Comparison of ENCODE assay signal across 24 cellular contexts in genomic region chr3:133522036-133522435, GRCh38.
"Had no signal": no experiment of that assay in that cellular context is flagged by ENCODE, and none has a peak within 500 bp of the region (broad histone marks: within the 10 kb centered on the region; RNA-seq: fewer than 3 reads in every experiment).

No MANE protein-coding gene starts in this region.

- H3K36me3 ChIP-seq: lower lobe of right lung, thoracic aorta had no signal

- H3K4me1 ChIP-seq: lower lobe of right lung, parathyroid adenoma had no signal

- H2AFZ ChIP-seq: parathyroid adenoma had no signal

- H3K79me2 ChIP-seq: parathyroid adenoma had no signal

- H3K36me3 Mint-ChIP-seq: activated naive CD4-positive, alpha-beta T cell treated with anti-CD3 and anti-CD28 coated beads, Interleukin-2, amount 50 U/mL, for 72 hours; brain; naive B cell; type B pancreatic cell had no signal

- DNase-seq: activated B cell treated with CpG ODN at 0.5 μM for 24 hours; activated CD4-positive, alpha-beta T cell treated with anti-CD3 and anti-CD28 coated beads for 36 hours; activated CD4-positive, alpha-beta T cell treated with anti-CD3 and anti-CD28 coated beads, Interleukin-2, amount 50 U/mL, for 4 hours; activated CD8-positive, alpha-beta memory T cell treated with anti-CD3 and anti-CD28 coated beads for 24 hours; activated CD8-positive, alpha-beta memory T cell treated with anti-CD3 and anti-CD28 coated beads, Interleukin-2, amount 50 U/mL, for 4 hours; activated T-cell treated with anti-CD3 and anti-CD28 coated beads, Interleukin-2, amount 50 U/mL, for 24 hours; aorta; effector memory CD4-positive, alpha-beta T cell; foreskin melanocyte; kidney; lower lobe of right lung; naive B cell; nucleus accumbens; small intestine; stimulated activated CD4-positive, alpha-beta T cell treated with anti-CD3 and anti-CD28 coated beads, Interleukin-2, amount 100 ng/mL, for 24 hours; stimulated activated CD8-positive, alpha-beta memory T cell treated with anti-CD3 and anti-CD28 coated beads, Interleukin-4, amount 100 ng/mL, for 48 hours; stimulated activated naive CD4-positive, alpha-beta T cell treated with Interleukin-2 at 50 U/mL for 16 hours had no signal

- H3K27ac ChIP-seq: lower lobe of right lung, parathyroid adenoma, thoracic aorta had no signal

- ATAC-seq: activated CD4-positive, alpha-beta T cell treated with anti-CD3 and anti-CD28 coated beads for 36 hours; activated naive CD4-positive, alpha-beta T cell treated with anti-CD3 and anti-CD28 coated beads, Interleukin-2, amount 50 U/mL, for 72 hours; activated T-helper 17 cell treated with anti-CD3 and anti-CD28 coated beads, Interleukin-2, amount 50 U/mL, for 72 hours; lower lobe of right lung; sciatic nerve had no signal

- H3K27me3 Mint-ChIP-seq: activated B cell treated with CpG ODN at 0.5 μM for 24 hours; activated CD4-positive, alpha-beta T cell treated with anti-CD3 and anti-CD28 coated beads for 36 hours; activated T-cell treated with anti-CD3 and anti-CD28 coated beads, Interleukin-2, amount 50 U/mL, for 24 hours; activated T-helper 17 cell treated with anti-CD3 and anti-CD28 coated beads, Interleukin-2, amount 50 U/mL, for 72 hours; brain; naive B cell; type B pancreatic cell had no signal

- H3K4me3 Mint-ChIP-seq: activated B cell treated with CpG ODN at 0.5 μM for 24 hours; activated CD4-positive, alpha-beta T cell treated with anti-CD3 and anti-CD28 coated beads for 36 hours; activated T-cell treated with anti-CD3 and anti-CD28 coated beads, Interleukin-2, amount 50 U/mL, for 24 hours; activated T-helper 17 cell treated with anti-CD3 and anti-CD28 coated beads, Interleukin-2, amount 50 U/mL, for 72 hours; brain; type B pancreatic cell had no signal

- H3K4me3 ChIP-seq: lower lobe of right lung, thoracic aorta had no signal

- H3K9me3 ChIP-seq: lower lobe of right lung, thoracic aorta had no signal

- H3K4me1 Mint-ChIP-seq: activated CD4-positive, alpha-beta T cell treated with anti-CD3 and anti-CD28 coated beads for 36 hours; activated T-helper 17 cell treated with anti-CD3 and anti-CD28 coated beads, Interleukin-2, amount 50 U/mL, for 72 hours had no signal

- H3K9ac ChIP-seq: parathyroid adenoma had no signal

- H3K27ac Mint-ChIP-seq: activated B cell treated with CpG ODN at 0.5 μM for 24 hours; activated CD4-positive, alpha-beta T cell treated with anti-CD3 and anti-CD28 coated beads for 36 hours; activated naive CD4-positive, alpha-beta T cell treated with anti-CD3 and anti-CD28 coated beads, Interleukin-2, amount 50 U/mL, for 72 hours; activated T-cell treated with anti-CD3 and anti-CD28 coated beads, Interleukin-2, amount 50 U/mL, for 24 hours; activated T-helper 17 cell treated with anti-CD3 and anti-CD28 coated beads, Interleukin-2, amount 50 U/mL, for 72 hours; brain; type B pancreatic cell had no signal

- H3K9me3 Mint-ChIP-seq: activated B cell treated with CpG ODN at 0.5 μM for 24 hours; activated naive CD4-positive, alpha-beta T cell treated with anti-CD3 and anti-CD28 coated beads, Interleukin-2, amount 50 U/mL, for 72 hours; activated T-cell treated with anti-CD3 and anti-CD28 coated beads, Interleukin-2, amount 50 U/mL, for 24 hours; activated T-helper 17 cell treated with anti-CD3 and anti-CD28 coated beads, Interleukin-2, amount 50 U/mL, for 72 hours; brain; naive B cell; type B pancreatic cell had no signal
